In genomic region chr6:43146709-43147108, GRCh38 we compare ENCODE assay signal across 19 cellular contexts.
"Had no signal": no experiment of that assay in that cellular context is flagged by ENCODE, and none has a peak within 500 bp of the region (broad histone marks: within the 10 kb centered on the region; RNA-seq: fewer than 3 reads in every experiment).

No MANE protein-coding gene starts in this region.

- H3K9me3 Mint-ChIP-seq: endodermal cell; naive thymus-derived CD8-positive, alpha-beta T cell; neural crest cell had no signal

- H3K27me3 Mint-ChIP-seq: naive thymus-derived CD8-positive, alpha-beta T cell had no signal

- H3K4me3 Mint-ChIP-seq: endodermal cell; naive thymus-derived CD8-positive, alpha-beta T cell; neural crest cell had no signal

- H3K9me3 ChIP-seq: mucosa of descending colon, pancreas, prostate gland, stomach, thoracic aorta, transverse colon had no signal

- DNase-seq: effector CD4-positive, alpha-beta T cell; endodermal cell; glutamatergic neuron; islet precursor cell; mammary epithelial cell; mucosa of descending colon; naive thymus-derived CD8-positive, alpha-beta T cell; pancreas; retina; stimulated activated CD4-positive, alpha-beta T cell treated with anti-CD3 and anti-CD28 coated beads, Interleukin-2, amount 100 ng/mL, for 24 hours; stimulated activated naive CD4-positive, alpha-beta T cell; stomach; substantia nigra; transverse colon had no signal

- ATAC-seq: left lobe of liver; mucosa of descending colon; naive thymus-derived CD8-positive, alpha-beta T cell; pancreas; sciatic nerve had no signal
